ENCODE assay signal across 9 cellular contexts in the genomic region with DNA sequence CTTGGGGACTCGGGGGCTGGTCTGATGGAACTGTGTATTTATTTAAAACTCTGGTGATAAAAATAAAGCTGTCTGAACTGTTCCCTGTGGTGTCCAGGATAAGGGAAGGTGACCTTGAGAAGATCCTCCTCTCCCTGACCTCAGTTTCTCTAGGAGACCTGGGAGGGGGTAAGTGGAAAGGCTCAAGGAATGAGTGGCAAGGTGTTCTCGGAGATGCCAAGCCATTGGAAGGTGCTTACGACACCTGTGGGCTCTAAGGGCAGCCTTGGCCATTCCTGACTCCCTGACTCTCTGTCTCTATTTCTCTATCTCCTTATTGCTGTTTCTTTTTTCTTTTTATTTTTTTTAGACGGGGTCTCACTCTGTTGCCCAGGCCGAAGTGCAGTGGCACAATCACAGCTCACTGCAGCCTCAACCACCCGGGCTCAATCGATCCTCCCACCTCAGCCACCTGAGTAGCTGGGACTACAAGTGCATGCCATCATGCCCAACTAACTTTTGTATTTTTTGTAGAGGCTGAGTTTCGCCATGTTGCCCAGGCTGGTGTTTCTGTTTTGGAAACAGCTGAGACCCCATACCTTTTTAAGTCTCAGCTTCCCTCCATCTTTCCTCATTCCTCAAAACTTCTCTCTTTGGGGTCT. TPM values are rescaled to one million over a fixed set of nuclear protein-coding genes. Genes with fewer than 3 reads are reported as not detected.
A peak's percentile ranks its signal among the peaks of the same experiment; 100 is the strongest.
DNase-seq lines count a peak whose midpoint lies in the region; ATAC-seq and TF ChIP-seq lines count a peak whose summit lies in the region.
"Had no signal": no experiment of that assay in that cellular context is flagged by ENCODE, and none has a peak within 500 bp of the region (broad histone marks: within the 10 kb centered on the region; RNA-seq: fewer than 3 reads in every experiment).

No MANE protein-coding gene starts in this region.

- H3K27me3 Mint-ChIP-seq in activated naive CD8-positive, alpha-beta T cell = peaks cover 26% of the 10 kb centered on the region
- H3K27me3 Mint-ChIP-seq in activated naive CD8-positive, alpha-beta T cell treated with anti-CD3 and anti-CD28 coated beads for 36 hours = peaks cover 73% of the 10 kb centered on the region
- peaks cover 9% of the 10 kb centered on the region for H3K27me3 Mint-ChIP-seq in endothelial cell (ENCODE audit: unreplicated experiment)

- no peaks in the 10 kb centered on the region for H3K9me3 Mint-ChIP-seq in activated naive CD8-positive, alpha-beta T cell (ENCODE audit: low read depth)
- H3K9me3 Mint-ChIP-seq in activated naive CD8-positive, alpha-beta T cell treated with anti-CD3 and anti-CD28 coated beads for 36 hours = no peaks in the 10 kb centered on the region
- no peaks in the 10 kb centered on the region for H3K9me3 Mint-ChIP-seq in stimulated activated effector memory CD8-positive, alpha-beta T cell treated with anti-CD3 and anti-CD28 coated beads, Interleukin-12 subunit alpha, Interleukin-12 subunit beta, amount 100 ng/mL, for 72 hours
- no peaks in the 10 kb centered on the region for H3K9me3 Mint-ChIP-seq in endothelial cell (ENCODE audit: unreplicated experiment)

- H3K4me3 Mint-ChIP-seq in activated naive CD8-positive, alpha-beta T cell = peak overlapping the region; percentile 40
- no peak overlapping the region for H3K4me3 Mint-ChIP-seq in activated naive CD8-positive, alpha-beta T cell treated with anti-CD3 and anti-CD28 coated beads for 36 hours
- peak overlapping the region; percentile 64 for H3K4me3 Mint-ChIP-seq in stimulated activated effector memory CD8-positive, alpha-beta T cell treated with anti-CD3 and anti-CD28 coated beads, Interleukin-12 subunit alpha, Interleukin-12 subunit beta, amount 100 ng/mL, for 72 hours
- no peak overlapping the region for H3K4me3 Mint-ChIP-seq in endothelial cell (ENCODE audit: unreplicated experiment)

- H3K9me2 ChIP-seq in hepatocyte (replicated peaks; ENCODE audit: insufficient read depth) = no peaks in the 10 kb centered on the region

- no peak for DNase-seq in activated naive CD8-positive, alpha-beta T cell treated with anti-CD3 and anti-CD28 coated beads for 36 hours
- DNase-seq in hepatocyte (ENCODE audit: low spot score) (no peak), endothelial cell (ENCODE audit: low spot score) (no peak), inferior parietal cortex (ENCODE audit: extremely low spot score) (no peak), H4 (ENCODE audit: low spot score) (no peak)
- no peak for DNase-seq in stimulated activated effector memory CD8-positive, alpha-beta T cell treated with anti-CD3 and anti-CD28 coated beads, Interleukin-12 subunit alpha, Interleukin-12 subunit beta, amount 100 ng/mL, for 72 hours (ENCODE audit: low spot score in 2 of 2)

- TF ChIP-seq CTCF in WI38 (IDR thresholded peaks at IDR 0.05; ENCODE audit: low read depth, low read length) (no peak), hepatocyte (IDR thresholded peaks at IDR 0.05; ENCODE audit: poor library complexity) (no peak), endothelial cell (IDR thresholded peaks at IDR 0.05; ENCODE audit: unreplicated experiment) (no peak)

- H3K9me3 ChIP-seq in hepatocyte (ENCODE audit: low read depth) = no peaks in the 10 kb centered on the region

- H4K20me1 ChIP-seq in hepatocyte (ENCODE audit: insufficient read depth, poor library complexity, severe bottlenecking) = no peaks in the 10 kb centered on the region

- H3K4me1 ChIP-seq in hepatocyte (ENCODE audit: insufficient read depth) = peaks cover 15% of the 10 kb centered on the region

- peaks cover 18% of the 10 kb centered on the region for H3K79me2 ChIP-seq in hepatocyte

- WGBS in hepatocyte (ENCODE audit: low lambda C conversion rate, missing lambda C conversion rate) = 91% methylated on average over 8 of the region's 8 CpGs

- H3K27ac Mint-ChIP-seq in activated naive CD8-positive, alpha-beta T cell = no peak overlapping the region
- H3K27ac Mint-ChIP-seq in activated naive CD8-positive, alpha-beta T cell treated with anti-CD3 and anti-CD28 coated beads for 36 hours = no peak overlapping the region
- no peak overlapping the region for H3K27ac Mint-ChIP-seq in stimulated activated effector memory CD8-positive, alpha-beta T cell treated with anti-CD3 and anti-CD28 coated beads, Interleukin-12 subunit alpha, Interleukin-12 subunit beta, amount 100 ng/mL, for 72 hours
- H3K27ac Mint-ChIP-seq in endothelial cell (ENCODE audit: unreplicated experiment) = no peak overlapping the region

- no peak for ATAC-seq in stimulated activated effector memory CD8-positive, alpha-beta T cell treated with anti-CD3 and anti-CD28 coated beads, Interleukin-12 subunit alpha, Interleukin-12 subunit beta, amount 100 ng/mL, for 72 hours

- H3K36me3 ChIP-seq in hepatocyte (replicated peaks; ENCODE audit: insufficient read depth, low read depth) = no peaks in the 10 kb centered on the region

- H3K27me3 ChIP-seq in hepatocyte = no peaks in the 10 kb centered on the region

- H3K36me3 Mint-ChIP-seq in activated naive CD8-positive, alpha-beta T cell = no peaks in the 10 kb centered on the region
- no peaks in the 10 kb centered on the region for H3K36me3 Mint-ChIP-seq in activated naive CD8-positive, alpha-beta T cell treated with anti-CD3 and anti-CD28 coated beads for 36 hours
- H3K36me3 Mint-ChIP-seq in stimulated activated effector memory CD8-positive, alpha-beta T cell treated with anti-CD3 and anti-CD28 coated beads, Interleukin-12 subunit alpha, Interleukin-12 subunit beta, amount 100 ng/mL, for 72 hours = no peaks in the 10 kb centered on the region
- no peaks in the 10 kb centered on the region for H3K36me3 Mint-ChIP-seq in endothelial cell (ENCODE audit: low read depth, unreplicated experiment)

- peak overlapping the region; percentile 81 for H3K4me2 ChIP-seq in hepatocyte

- H3K4me1 Mint-ChIP-seq in activated naive CD8-positive, alpha-beta T cell (ENCODE audit: low read depth) = peaks cover 4% of the 10 kb centered on the region
- peaks cover 7% of the 10 kb centered on the region for H3K4me1 Mint-ChIP-seq in activated naive CD8-positive, alpha-beta T cell treated with anti-CD3 and anti-CD28 coated beads for 36 hours
- H3K4me1 Mint-ChIP-seq in stimulated activated effector memory CD8-positive, alpha-beta T cell treated with anti-CD3 and anti-CD28 coated beads, Interleukin-12 subunit alpha, Interleukin-12 subunit beta, amount 100 ng/mL, for 72 hours = peaks cover 15% of the 10 kb centered on the region
- H3K4me1 Mint-ChIP-seq in endothelial cell (ENCODE audit: unreplicated experiment) = peaks cover 8% of the 10 kb centered on the region

- no peak overlapping the region for H3K27ac ChIP-seq in hepatocyte
- H3K27ac ChIP-seq: HL-60 had no signal

- peak overlapping the region; percentile 74 for H3K4me3 ChIP-seq in WI38 (ENCODE audit: low read depth, low read length)
- no peak overlapping the region for H3K4me3 ChIP-seq in hepatocyte

- H2AFZ ChIP-seq in hepatocyte = no peak overlapping the region

RNA-seq across cellular contexts. Expression of a gene that starts 3.3 kb away (rescaled TPM):
- not detected for total RNA-seq in activated naive CD8-positive, alpha-beta T cell treated with anti-CD3 and anti-CD28 coated beads for 36 hours
- total RNA-seq in hepatocyte = 106 and 123 TPM in 2 replicates
- polyA plus RNA-seq in hepatocyte = 175 and 185 TPM in 2 replicates
- total RNA-seq in endothelial cell (ENCODE audit: unreplicated experiment) = 1.3 TPM
- 376 and 378 TPM in 2 replicates for total RNA-seq in H4 (2014; rRNA removed; shearing (Covaris generic))

RNA-seq across cellular contexts. Expression of a gene that starts 8.2 kb away (rescaled TPM):
- not detected for total RNA-seq in activated naive CD8-positive, alpha-beta T cell treated with anti-CD3 and anti-CD28 coated beads for 36 hours
- total RNA-seq in hepatocyte (0.16 TPM in 1 of 2 replicates, not detected in the other), endothelial cell (ENCODE audit: unreplicated experiment) (not detected)
- polyA plus RNA-seq in hepatocyte = 0.36 and 1.5 TPM in 2 replicates
- 0.06 and 0.35 TPM in 2 replicates for total RNA-seq in H4 (2014; rRNA removed; shearing (Covaris generic))

RNA-seq across cellular contexts. Expression of a gene that starts 30.0 kb away (rescaled TPM):
- 100 to 1,000 TPM in 1 of 2 experiments, 10 to 100 TPM in 1; 96.1 to 101 TPM for total RNA-seq in activated naive CD8-positive, alpha-beta T cell treated with anti-CD3 and anti-CD28 coated beads for 36 hours
- total RNA-seq in hepatocyte (55.8 and 72.6 TPM in 2 replicates), endothelial cell (ENCODE audit: unreplicated experiment) (60.7 TPM)
- polyA plus RNA-seq in hepatocyte = 156 and 169 TPM in 2 replicates
- total RNA-seq in H4 (2014; rRNA removed; shearing (Covaris generic)) = 44.6 and 60.9 TPM in 2 replicates

RNA-seq across cellular contexts. Expression of a gene that starts 48.7 kb away (rescaled TPM):
- 10 to 100 TPM; 29.6 to 32.7 TPM for total RNA-seq in activated naive CD8-positive, alpha-beta T cell treated with anti-CD3 and anti-CD28 coated beads for 36 hours
- 51.5 and 54.9 TPM in 2 replicates for total RNA-seq in hepatocyte
- 144 and 188 TPM in 2 replicates for polyA plus RNA-seq in hepatocyte
- total RNA-seq in endothelial cell (ENCODE audit: unreplicated experiment) = 68.5 TPM
- total RNA-seq in H4 (2014; rRNA removed; shearing (Covaris generic)) = 0.33 and 0.45 TPM in 2 replicates

RNA-seq across cellular contexts. Expression of a gene that starts 48.8 kb away (rescaled TPM):
- 10 to 100 TPM; 15.7 to 17.8 TPM for total RNA-seq in activated naive CD8-positive, alpha-beta T cell treated with anti-CD3 and anti-CD28 coated beads for 36 hours
- 35.0 and 36.1 TPM in 2 replicates for total RNA-seq in hepatocyte
- 24.8 and 26.8 TPM in 2 replicates for polyA plus RNA-seq in hepatocyte
- 32.1 TPM for total RNA-seq in endothelial cell (ENCODE audit: unreplicated experiment)
- 2.9 and 12.1 TPM in 2 replicates for total RNA-seq in H4 (2014; rRNA removed; shearing (Covaris generic))

Comparison
In these comparisons a context has a peak if more than half of its experiments do, and no peak if none do; other contexts are left out.
1. H3K4me3 Mint-ChIP-seq: peak in activated naive CD8-positive, alpha-beta T cell (single experiment) and stimulated activated effector memory CD8-positive, alpha-beta T cell treated with anti-CD3 and anti-CD28 coated beads, Interleukin-12 subunit alpha, Interleukin-12 subunit beta, amount 100 ng/mL, for 72 hours (single experiment); none in activated naive CD8-positive, alpha-beta T cell treated with anti-CD3 and anti-CD28 coated beads for 36 hours (single experiment) and endothelial cell (single experiment).
2. RNA of a gene that starts 3.3 kb away (total RNA-seq): 376 to 378 TPM in H4 and 106 to 123 TPM in hepatocyte; 1.3 TPM in endothelial cell (single experiment) and not detected in activated naive CD8-positive, alpha-beta T cell treated with anti-CD3 and anti-CD28 coated beads for 36 hours; every median in the first group is over 10 times any median in the second.